1 cellular context compared by ENCODE assay signal in the genomic region with DNA sequence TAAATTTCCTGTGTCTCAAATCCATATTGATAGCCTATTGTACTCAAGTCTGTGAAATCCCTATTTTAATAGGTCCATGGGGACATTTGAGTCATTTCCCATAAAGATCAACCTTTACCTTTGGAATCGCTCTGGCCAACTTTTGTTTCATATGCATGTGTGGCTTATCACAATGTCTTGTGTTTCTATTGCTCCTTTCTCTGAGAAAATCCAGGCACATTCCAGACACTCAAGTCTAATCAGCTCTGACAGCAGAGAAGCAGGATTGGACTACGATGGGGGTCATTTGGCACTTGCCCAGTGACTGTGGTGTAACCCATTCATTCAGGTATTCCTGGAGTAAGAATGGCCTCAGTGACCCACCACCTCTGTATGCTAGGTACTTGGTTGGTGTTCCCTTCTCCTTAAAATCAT.
TF ChIP-seq lines count a peak whose summit lies in the region.

No MANE protein-coding gene starts in this region.

TF ChIP-seq in SK-N-SH treated with all-trans-retinoic acid at 6 μM for 48 hours, 23 proteins besides CTCF, POLR2A, EP300 and RAD21:
- TF ChIP-seq, protein P1, sequence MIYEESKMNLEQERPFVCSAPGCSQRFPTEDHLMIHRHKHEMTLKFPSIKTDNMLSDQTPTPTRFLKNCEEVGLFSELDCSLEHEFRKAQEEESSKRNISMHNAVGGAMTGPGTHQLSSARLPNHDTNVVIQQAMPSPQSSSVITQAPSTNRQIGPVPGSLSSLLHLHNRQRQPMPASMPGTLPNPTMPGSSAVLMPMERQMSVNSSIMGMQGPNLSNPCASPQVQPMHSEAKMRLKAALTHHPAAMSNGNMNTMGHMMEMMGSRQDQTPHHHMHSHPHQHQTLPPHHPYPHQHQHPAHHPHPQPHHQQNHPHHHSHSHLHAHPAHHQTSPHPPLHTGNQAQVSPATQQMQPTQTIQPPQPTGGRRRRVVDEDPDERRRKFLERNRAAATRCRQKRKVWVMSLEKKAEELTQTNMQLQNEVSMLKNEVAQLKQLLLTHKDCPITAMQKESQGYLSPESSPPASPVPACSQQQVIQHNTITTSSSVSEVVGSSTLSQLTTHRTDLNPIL (CRISPR knock-in tag; IDR thresholded peaks at IDR 0.05; ENCODE audit: low read depth) = 0 out of 2 replicates have a peak, but pooled peaks have one; percentile 58
- TF ChIP-seq, protein P2, sequence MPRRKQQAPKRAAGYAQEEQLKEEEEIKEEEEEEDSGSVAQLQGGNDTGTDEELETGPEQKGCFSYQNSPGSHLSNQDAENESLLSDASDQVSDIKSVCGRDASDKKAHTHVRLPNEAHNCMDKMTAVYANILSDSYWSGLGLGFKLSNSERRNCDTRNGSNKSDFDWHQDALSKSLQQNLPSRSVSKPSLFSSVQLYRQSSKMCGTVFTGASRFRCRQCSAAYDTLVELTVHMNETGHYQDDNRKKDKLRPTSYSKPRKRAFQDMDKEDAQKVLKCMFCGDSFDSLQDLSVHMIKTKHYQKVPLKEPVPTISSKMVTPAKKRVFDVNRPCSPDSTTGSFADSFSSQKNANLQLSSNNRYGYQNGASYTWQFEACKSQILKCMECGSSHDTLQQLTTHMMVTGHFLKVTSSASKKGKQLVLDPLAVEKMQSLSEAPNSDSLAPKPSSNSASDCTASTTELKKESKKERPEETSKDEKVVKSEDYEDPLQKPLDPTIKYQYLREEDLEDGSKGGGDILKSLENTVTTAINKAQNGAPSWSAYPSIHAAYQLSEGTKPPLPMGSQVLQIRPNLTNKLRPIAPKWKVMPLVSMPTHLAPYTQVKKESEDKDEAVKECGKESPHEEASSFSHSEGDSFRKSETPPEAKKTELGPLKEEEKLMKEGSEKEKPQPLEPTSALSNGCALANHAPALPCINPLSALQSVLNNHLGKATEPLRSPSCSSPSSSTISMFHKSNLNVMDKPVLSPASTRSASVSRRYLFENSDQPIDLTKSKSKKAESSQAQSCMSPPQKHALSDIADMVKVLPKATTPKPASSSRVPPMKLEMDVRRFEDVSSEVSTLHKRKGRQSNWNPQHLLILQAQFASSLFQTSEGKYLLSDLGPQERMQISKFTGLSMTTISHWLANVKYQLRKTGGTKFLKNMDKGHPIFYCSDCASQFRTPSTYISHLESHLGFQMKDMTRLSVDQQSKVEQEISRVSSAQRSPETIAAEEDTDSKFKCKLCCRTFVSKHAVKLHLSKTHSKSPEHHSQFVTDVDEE (CRISPR knock-in tag; IDR thresholded peaks at IDR 0.05) = no peak
- TF ChIP-seq ZNF70 (CRISPR knock-in tag; IDR thresholded peaks at IDR 0.05) (no peak), ZC3H10 (CRISPR knock-in tag; IDR thresholded peaks at IDR 0.05) (peak; percentile 87), RARB (CRISPR knock-in tag; IDR thresholded peaks at IDR 0.05) (peak; percentile 97), ISL1 (CRISPR knock-in tag; IDR thresholded peaks at IDR 0.05) (peak; percentile 94), ARNTL (CRISPR knock-in tag; IDR thresholded peaks at IDR 0.05; ENCODE audit: borderline replicate concordance, low read depth) (no peak), ESRRG (CRISPR knock-in tag; IDR thresholded peaks at IDR 0.05) (no peak), GLIS3 (CRISPR knock-in tag; IDR thresholded peaks at IDR 0.05) (peak; percentile 87), ZFP30 (CRISPR knock-in tag; IDR thresholded peaks at IDR 0.05) (no peak), ZNF8 (CRISPR knock-in tag; IDR thresholded peaks at IDR 0.05) (no peak), TOX (CRISPR knock-in tag; IDR thresholded peaks at IDR 0.05; ENCODE audit: borderline replicate concordance) (peak; percentile 95)
- TF ChIP-seq, protein P3, sequence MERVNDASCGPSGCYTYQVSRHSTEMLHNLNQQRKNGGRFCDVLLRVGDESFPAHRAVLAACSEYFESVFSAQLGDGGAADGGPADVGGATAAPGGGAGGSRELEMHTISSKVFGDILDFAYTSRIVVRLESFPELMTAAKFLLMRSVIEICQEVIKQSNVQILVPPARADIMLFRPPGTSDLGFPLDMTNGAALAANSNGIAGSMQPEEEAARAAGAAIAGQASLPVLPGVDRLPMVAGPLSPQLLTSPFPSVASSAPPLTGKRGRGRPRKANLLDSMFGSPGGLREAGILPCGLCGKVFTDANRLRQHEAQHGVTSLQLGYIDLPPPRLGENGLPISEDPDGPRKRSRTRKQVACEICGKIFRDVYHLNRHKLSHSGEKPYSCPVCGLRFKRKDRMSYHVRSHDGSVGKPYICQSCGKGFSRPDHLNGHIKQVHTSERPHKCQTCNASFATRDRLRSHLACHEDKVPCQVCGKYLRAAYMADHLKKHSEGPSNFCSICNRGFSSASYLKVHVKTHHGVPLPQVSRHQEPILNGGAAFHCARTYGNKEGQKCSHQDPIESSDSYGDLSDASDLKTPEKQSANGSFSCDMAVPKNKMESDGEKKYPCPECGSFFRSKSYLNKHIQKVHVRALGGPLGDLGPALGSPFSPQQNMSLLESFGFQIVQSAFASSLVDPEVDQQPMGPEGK (CRISPR knock-in tag; IDR thresholded peaks at IDR 0.05; ENCODE audit: borderline replicate concordance) = peak; percentile 88
TF ChIP-seq in SK-N-SH treated with all-trans-retinoic acid at 6 μM for 48 hours: peak in this region for 7.
